In genomic region chr5:2010940-2011339, GRCh38 we compare ENCODE assay signal across 28 cellular contexts.
"Had no signal": no experiment of that assay in that cellular context is flagged by ENCODE, and none has a peak within 500 bp of the region (broad histone marks: within the 10 kb centered on the region; RNA-seq: fewer than 3 reads in every experiment).

No MANE protein-coding gene starts in this region.

- H3K9me3 Mint-ChIP-seq: activated CD4-positive, alpha-beta T cell treated with anti-CD3 and anti-CD28 coated beads, Interleukin-2, amount 10 ng/mL, durations not matched to agents 7 days and 5 days; activated naive CD4-positive, alpha-beta T cell treated with anti-CD3 and anti-CD28 coated beads, Interleukin-2, amount 10 ng/mL, durations not matched to agents 7 days and 5 days; activated naive CD8-positive, alpha-beta T cell treated with anti-CD3 and anti-CD28 coated beads, Interleukin-2, amount 50 U/mL, for 24 hours; brain had no signal

- H3K27ac ChIP-seq: KMS-11, SJCRH30, SK-N-MC, WERI-Rb-1 had no signal

- H3K4me1 Mint-ChIP-seq: activated CD4-positive, alpha-beta T cell treated with anti-CD3 and anti-CD28 coated beads, Interleukin-2, amount 10 ng/mL, durations not matched to agents 7 days and 5 days; activated naive CD4-positive, alpha-beta T cell treated with anti-CD3 and anti-CD28 coated beads, Interleukin-2, amount 10 ng/mL, durations not matched to agents 7 days and 5 days; activated naive CD8-positive, alpha-beta T cell treated with anti-CD3 and anti-CD28 coated beads, Interleukin-2, amount 50 U/mL, for 24 hours had no signal

- ATAC-seq: activated CD8-positive, alpha-beta T cell treated with anti-CD3 and anti-CD28 coated beads, Interleukin-2, amount 10 ng/mL, durations not matched to agents 7 days and 5 days; activated naive CD8-positive, alpha-beta T cell treated with anti-CD3 and anti-CD28 coated beads, Interleukin-2, amount 50 U/mL, for 24 hours had no signal

- H3K36me3 ChIP-seq: SJCRH30, WERI-Rb-1 had no signal

- H3K4me1 ChIP-seq: SJCRH30 had no signal

- H3K27me3 Mint-ChIP-seq: activated CD4-positive, alpha-beta T cell treated with anti-CD3 and anti-CD28 coated beads, Interleukin-2, amount 10 ng/mL, durations not matched to agents 7 days and 5 days; activated naive CD8-positive, alpha-beta T cell treated with anti-CD3 and anti-CD28 coated beads, Interleukin-2, amount 50 U/mL, for 24 hours had no signal

- H3K4me3 Mint-ChIP-seq: activated CD4-positive, alpha-beta T cell treated with anti-CD3 and anti-CD28 coated beads, Interleukin-2, amount 10 ng/mL, durations not matched to agents 7 days and 5 days; activated CD8-positive, alpha-beta T cell treated with anti-CD3 and anti-CD28 coated beads, Interleukin-2, amount 10 ng/mL, durations not matched to agents 7 days and 5 days; activated naive CD4-positive, alpha-beta T cell treated with anti-CD3 and anti-CD28 coated beads, Interleukin-2, amount 10 ng/mL, durations not matched to agents 7 days and 5 days; activated naive CD8-positive, alpha-beta T cell; activated naive CD8-positive, alpha-beta T cell treated with anti-CD3 and anti-CD28 coated beads, Interleukin-2, amount 50 U/mL, for 24 hours; brain had no signal

- H3K9me3 ChIP-seq: SJCRH30 had no signal

- H3K36me3 Mint-ChIP-seq: activated naive CD4-positive, alpha-beta T cell treated with anti-CD3 and anti-CD28 coated beads, Interleukin-2, amount 10 ng/mL, durations not matched to agents 7 days and 5 days; activated naive CD8-positive, alpha-beta T cell; brain had no signal

- H3K27me3 ChIP-seq: SJCRH30 had no signal

- H3K27ac Mint-ChIP-seq: activated CD4-positive, alpha-beta T cell treated with anti-CD3 and anti-CD28 coated beads, Interleukin-2, amount 10 ng/mL, durations not matched to agents 7 days and 5 days; activated CD8-positive, alpha-beta T cell treated with anti-CD3 and anti-CD28 coated beads, Interleukin-2, amount 10 ng/mL, durations not matched to agents 7 days and 5 days; activated naive CD4-positive, alpha-beta T cell treated with anti-CD3 and anti-CD28 coated beads, Interleukin-2, amount 10 ng/mL, durations not matched to agents 7 days and 5 days; activated naive CD8-positive, alpha-beta T cell; activated naive CD8-positive, alpha-beta T cell treated with anti-CD3 and anti-CD28 coated beads, Interleukin-2, amount 50 U/mL, for 24 hours; brain had no signal

- DNase-seq: activated CD4-positive, alpha-beta T cell treated with anti-CD3 and anti-CD28 coated beads, Interleukin-2, amount 10 ng/mL, durations not matched to agents 7 days and 5 days; activated CD4-positive, alpha-beta T cell treated with anti-CD3 and anti-CD28 coated beads, Interleukin-2, amount 50 U/mL, for 48 hours; activated CD8-positive, alpha-beta memory T cell treated with anti-CD3 and anti-CD28 coated beads, Interleukin-2, amount 50 U/mL, for 48 hours; activated CD8-positive, alpha-beta T cell treated with anti-CD3 and anti-CD28 coated beads, Interleukin-2, amount 10 ng/mL, durations not matched to agents 7 days and 5 days; activated effector memory CD4-positive, alpha-beta T cell treated with Interleukin-2 at 50 U/mL for 16 hours; activated naive CD4-positive, alpha-beta T cell treated with anti-CD3 and anti-CD28 coated beads, Interleukin-2, amount 10 ng/mL, durations not matched to agents 7 days and 5 days; activated naive CD8-positive, alpha-beta T cell treated with anti-CD3 and anti-CD28 coated beads, Interleukin-2, amount 50 U/mL, for 24 hours; activated T-cell treated with anti-CD3 and anti-CD28 coated beads, Interleukin-2, amount 50 U/mL, for 48 hours; anterior cingulate cortex; NCI-H1092 treated with DMSO at 0.1 percent for 48 hours; NCI-H1417; NCI-H146; NCI-H187; NCI-H2029 treated with DMSO at 0.1 percent for 48 hours; NCI-H2107; NCI-H2171; NCI-H510A; NCI-H526; NCI-H748 treated with DMSO at 0.1 percent for 48 hours; OCI-M1; SHP77; SJCRH30; T1000; WERI-Rb-1 had no signal

- H3K4me3 ChIP-seq: SJCRH30, SK-N-MC had no signal
